Comparison of ENCODE assay signal across 18 cellular contexts in the genomic region with DNA sequence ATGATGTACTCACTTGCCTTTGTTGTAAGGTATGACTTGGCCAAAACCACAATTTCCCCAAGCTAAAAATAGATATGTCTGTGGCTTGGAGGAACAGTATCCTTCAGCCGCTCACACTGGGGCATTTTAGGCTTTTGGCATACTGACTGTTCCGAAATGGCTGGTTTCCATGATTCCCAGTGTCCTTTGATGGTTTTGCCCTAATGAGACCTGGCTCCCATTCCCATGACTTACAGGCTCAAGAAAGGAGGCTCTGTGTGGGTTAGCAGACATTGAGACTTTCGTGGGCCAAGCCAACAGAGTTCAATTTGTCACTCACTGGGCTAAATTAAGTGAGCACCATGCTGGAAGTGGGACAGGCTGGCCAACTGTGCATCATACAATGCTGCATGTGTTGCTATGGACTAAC.
DNase-seq lines count a peak whose midpoint lies in the region; ATAC-seq and TF ChIP-seq lines count a peak whose summit lies in the region.
"Had no signal": no experiment of that assay in that cellular context is flagged by ENCODE, and none has a peak within 500 bp of the region (broad histone marks: within the 10 kb centered on the region; RNA-seq: fewer than 3 reads in every experiment).

No MANE protein-coding gene starts in this region.

- DNase-seq in PC-3, result peak; percentile 51
- DNase-seq in cerebellar cortex (ENCODE audit: low spot score), result peak; percentile 32
- DNase-seq in nucleus accumbens (lab: John Stamatoyannopoulos, UW), result peak in 42 of 56 donors; percentile 6 to 74 (median 28)
- DNase-seq in heart left ventricle, result no peak
- DNase-seq in left colon, result no peak
- no peak for DNase-seq in activated CD4-positive, alpha-beta T cell treated with anti-CD3 and anti-CD28 coated beads, Interleukin-2, amount 10 ng/mL, durations not matched to agents 24 days and 14 days
- DNase-seq in activated gamma-delta T cell (lab: John Stamatoyannopoulos, UW), result no peak
- DNase-seq: activated naive CD4-positive, alpha-beta T cell treated with anti-CD3 and anti-CD28 coated beads, Interleukin-2, amount 10 ng/mL, durations not matched to agents 7 days and 5 days; body of pancreas; cortex of kidney; lower lobe of right lung; naive B cell; NCI-H1436; NCI-H345; pancreas; small intestine; stimulated activated CD4-positive, alpha-beta T cell treated with anti-CD3 and anti-CD28 coated beads, Interleukin-4, amount 100 ng/mL, for 1 hour had no signal

- no peaks in the 10 kb centered on the region for H3K9me2 ChIP-seq in PC-3 (replicated peaks; ENCODE audit: low read length)

- H3K4me1 Mint-ChIP-seq in activated CD4-positive, alpha-beta T cell treated with anti-CD3 and anti-CD28 coated beads, Interleukin-2, amount 10 ng/mL, durations not matched to agents 24 days and 14 days, result no peaks in the 10 kb centered on the region
- H3K4me1 Mint-ChIP-seq: activated naive CD4-positive, alpha-beta T cell treated with anti-CD3 and anti-CD28 coated beads, Interleukin-2, amount 10 ng/mL, durations not matched to agents 7 days and 5 days; naive B cell had no signal

- no peak for TF ChIP-seq CTCF in PC-3 (conservative IDR thresholded peaks at IDR 0.05; ENCODE audit: low read depth, low read length)
- no peak for TF ChIP-seq CTCF in heart left ventricle (IDR thresholded peaks at IDR 0.05)

- peaks cover 4% of the 10 kb centered on the region for H3K27me3 Mint-ChIP-seq in activated CD4-positive, alpha-beta T cell treated with anti-CD3 and anti-CD28 coated beads, Interleukin-2, amount 10 ng/mL, durations not matched to agents 24 days and 14 days
- H3K27me3 Mint-ChIP-seq: activated naive CD4-positive, alpha-beta T cell treated with anti-CD3 and anti-CD28 coated beads, Interleukin-2, amount 10 ng/mL, durations not matched to agents 7 days and 5 days; naive B cell had no signal

- ATAC-seq in GM18868 (IDR thresholded peaks at IDR 0.05; ENCODE audit: unreplicated experiment) (peak; percentile 48), PC-3 (peak; percentile 33; the same call in 1 of the 2 replicates), heart left ventricle (no peak), left colon (no peak)
- ATAC-seq: body of pancreas, lower lobe of right lung, pancreas had no signal

- no peak overlapping the region for H3K4me3 Mint-ChIP-seq in activated CD4-positive, alpha-beta T cell treated with anti-CD3 and anti-CD28 coated beads, Interleukin-2, amount 10 ng/mL, durations not matched to agents 24 days and 14 days
- H3K4me3 Mint-ChIP-seq: activated naive CD4-positive, alpha-beta T cell treated with anti-CD3 and anti-CD28 coated beads, Interleukin-2, amount 10 ng/mL, durations not matched to agents 7 days and 5 days; naive B cell had no signal

- TF ChIP-seq POLR2A in heart left ventricle (IDR thresholded peaks at IDR 0.05), result no peak

- no peaks in the 10 kb centered on the region for H3K36me3 Mint-ChIP-seq in activated CD4-positive, alpha-beta T cell treated with anti-CD3 and anti-CD28 coated beads, Interleukin-2, amount 10 ng/mL, durations not matched to agents 24 days and 14 days (ENCODE audit: low read depth)
- H3K36me3 Mint-ChIP-seq: activated naive CD4-positive, alpha-beta T cell treated with anti-CD3 and anti-CD28 coated beads, Interleukin-2, amount 10 ng/mL, durations not matched to agents 7 days and 5 days; naive B cell had no signal

- no peaks in the 10 kb centered on the region for H3F3A ChIP-seq in PC-3 (ENCODE audit: low read length, unreplicated experiment)

- H3K4me1 ChIP-seq in PC-3 (ENCODE audit: insufficient read depth, low read length), result no peaks in the 10 kb centered on the region
- H3K4me1 ChIP-seq in heart left ventricle, result no peaks in the 10 kb centered on the region
- H3K4me1 ChIP-seq: body of pancreas, lower lobe of right lung, pancreas had no signal

- POLR2A ChIA-PET in PC-3 (lab: Charles Lee; ENCODE audit: unreplicated experiment), result no interaction called here

- WGBS in heart left ventricle, 4 donors, result 73 to 85% (median 81%) methylated on average over 3 of the region's 3 CpGs

- no peak overlapping the region for H3K4me2 ChIP-seq in PC-3 (ENCODE audit: low read length)

- H4K20me1 ChIP-seq in PC-3 (ENCODE audit: low read length), result no peaks in the 10 kb centered on the region

- no TSS peak for BruUV-seq in PC-3 (replicated peaks; lab: Mats Ljungman, UMichigan)

- H3K27me3 ChIP-seq in PC-3 (ENCODE audit: low read length) (peaks cover 18% of the 10 kb centered on the region), heart left ventricle (no peaks in the 10 kb centered on the region)
- H3K27me3 ChIP-seq: body of pancreas, pancreas had no signal

- H3K9ac ChIP-seq in PC-3 (ENCODE audit: low read length), result no peak overlapping the region

- CTCF ChIA-PET in PC-3 (lab: Charles Lee), result no interaction called here

- H3K27ac ChIP-seq in PC-3 (ENCODE audit: low read length), result no peak overlapping the region
- H3K27ac ChIP-seq in heart left ventricle, result no peak overlapping the region
- H3K27ac ChIP-seq: body of pancreas, lower lobe of right lung, pancreas had no signal

- H3K27ac Mint-ChIP-seq in activated CD4-positive, alpha-beta T cell treated with anti-CD3 and anti-CD28 coated beads, Interleukin-2, amount 10 ng/mL, durations not matched to agents 24 days and 14 days, result no peak overlapping the region
- H3K27ac Mint-ChIP-seq: activated naive CD4-positive, alpha-beta T cell treated with anti-CD3 and anti-CD28 coated beads, Interleukin-2, amount 10 ng/mL, durations not matched to agents 7 days and 5 days; naive B cell had no signal

- intact Hi-C loops in PC-3 (cut with micrococcal nuclease) (no loop called here), heart left ventricle (cut with DNase I) (no loop called here), left colon (cut with DNase I, micrococcal nuclease) (no loop called here)
- intact Hi-C loops in activated CD4-positive, alpha-beta T cell treated with anti-CD3 and anti-CD28 coated beads, Interleukin-2, amount 10 ng/mL, durations not matched to agents 24 days and 14 days (cut with micrococcal nuclease), result no loop called here

- H2AFZ ChIP-seq in PC-3 (ENCODE audit: low read length), result no peak overlapping the region

- H3K9me3 Mint-ChIP-seq in activated CD4-positive, alpha-beta T cell treated with anti-CD3 and anti-CD28 coated beads, Interleukin-2, amount 10 ng/mL, durations not matched to agents 24 days and 14 days, result no peaks in the 10 kb centered on the region
- H3K9me3 Mint-ChIP-seq: activated naive CD4-positive, alpha-beta T cell treated with anti-CD3 and anti-CD28 coated beads, Interleukin-2, amount 10 ng/mL, durations not matched to agents 7 days and 5 days; naive B cell had no signal

- H3K9me3 ChIP-seq in PC-3 (ENCODE audit: low read length) (no peaks in the 10 kb centered on the region), heart left ventricle (no peaks in the 10 kb centered on the region)
- H3K9me3 ChIP-seq: body of pancreas, lower lobe of right lung, pancreas had no signal

- H3K36me3 ChIP-seq in PC-3 (ENCODE audit: low read depth, low read length) (no peaks in the 10 kb centered on the region), heart left ventricle (no peaks in the 10 kb centered on the region)
- H3K36me3 ChIP-seq: lower lobe of right lung, pancreas had no signal

- no peak overlapping the region for H3K4me3 ChIP-seq in PC-3 (ENCODE audit: low read length)
- no peak overlapping the region for H3K4me3 ChIP-seq in heart left ventricle
- H3K4me3 ChIP-seq: body of pancreas, lower lobe of right lung, pancreas had no signal

- H3K79me2 ChIP-seq in PC-3 (ENCODE audit: low read length), result no peaks in the 10 kb centered on the region

Comparison
In these comparisons a context has a peak if more than half of its experiments do, and no peak if none do; other contexts are left out.
1. ATAC-seq: peak in GM18868 (single experiment) and PC-3 (single experiment); none in heart left ventricle (0 of 4) and left colon (single experiment).
2. DNase-seq: peak in PC-3 (single experiment), cerebellar cortex (single experiment) and nucleus accumbens (42 of 56); none in heart left ventricle (0 of 5), left colon (0 of 2), activated CD4-positive, alpha-beta T cell treated with anti-CD3 and anti-CD28 coated beads, Interleukin-2, amount 10 ng/mL, durations not matched to agents 24 days and 14 days (single experiment) and activated gamma-delta T cell (single experiment).